ENCODE assay signal across 7 cellular contexts in genomic region chr14:102592969-102593840, GRCh38. TPM values are rescaled to one million over a fixed set of nuclear protein-coding genes. Genes with fewer than 3 reads are reported as not detected.
DNase-seq lines count a peak whose midpoint lies in the region; ATAC-seq, FAIRE-seq and TF ChIP-seq lines count a peak whose summit lies in the region.

No MANE protein-coding gene starts in this region.

- TF ChIP-seq POLR2A in GM12892 (IDR thresholded peaks at IDR 0.05; ENCODE audit: low read depth, low read length): no peak

- peak; percentile 38 for FAIRE-seq in GM12892 (lab: Jason Lieb, UNC)

- no peak for DNase-seq in GM12892 (ENCODE audit: insufficient read length)
- peak; percentile 17 for DNase-seq in NCI-H526 treated with DMSO at 0.1 percent for 48 hours (lab: John Stamatoyannopoulos, UW)
- peak; percentile 63 to 70 for DNase-seq in activated T-cell treated with anti-CD3 and anti-CD28 coated beads, Interleukin-2, amount 50 U/mL, for 48 hours
- DNase-seq in fibroblast of lung (ENCODE audit: low read depth in 2 of 2): peak in 1 of 2 donors; percentile 41
- peak; percentile 60 to 68 for DNase-seq in stimulated activated naive CD8-positive, alpha-beta T cell treated with anti-CD3 and anti-CD28 coated beads, Interleukin-15, amount 100 ng/mL, for 72 hours

- peaks cover 6% of the 10 kb centered on the region for H3K4me1 ChIP-seq in fibroblast of lung (ENCODE audit: control insufficient read depth, extremely low read depth, insufficient read depth, low read length)

- peak overlapping the region; percentile 56 for H3K27ac ChIP-seq in fibroblast of lung (ENCODE audit: insufficient read depth, low read length)

- H3K9me3 Mint-ChIP-seq in nephron: no peaks in the 10 kb centered on the region
- no peaks in the 10 kb centered on the region for H3K9me3 Mint-ChIP-seq in stimulated activated naive CD8-positive, alpha-beta T cell treated with anti-CD3 and anti-CD28 coated beads, Interleukin-15, amount 100 ng/mL, for 72 hours

- H3K9ac ChIP-seq in fibroblast of lung (ENCODE audit: insufficient read depth, low read length): peak overlapping the region; percentile 61

- H3K27me3 Mint-ChIP-seq in nephron (ENCODE audit: low read depth): no peaks in the 10 kb centered on the region
- H3K27me3 Mint-ChIP-seq in stimulated activated naive CD8-positive, alpha-beta T cell treated with anti-CD3 and anti-CD28 coated beads, Interleukin-15, amount 100 ng/mL, for 72 hours: no peaks in the 10 kb centered on the region

- peak overlapping the region; percentile 88 to 94 (median 94) for H3K4me3 Mint-ChIP-seq in nephron
- H3K4me3 Mint-ChIP-seq in stimulated activated naive CD8-positive, alpha-beta T cell treated with anti-CD3 and anti-CD28 coated beads, Interleukin-15, amount 100 ng/mL, for 72 hours: peak overlapping the region; percentile 84

- ATAC-seq in HG02623 (IDR thresholded peaks at IDR 0.05; ENCODE audit: unreplicated experiment): peak; percentile 11
- peak; percentile 10 for ATAC-seq in stimulated activated naive CD8-positive, alpha-beta T cell treated with anti-CD3 and anti-CD28 coated beads, Interleukin-15, amount 100 ng/mL, for 72 hours

- H4K20me1 ChIP-seq in fibroblast of lung (ENCODE audit: control insufficient read depth, extremely low read depth, insufficient read depth, low read length): no peaks in the 10 kb centered on the region

- peak overlapping the region; percentile 75 to 90 (median 85) for H3K27ac Mint-ChIP-seq in nephron
- H3K27ac Mint-ChIP-seq in stimulated activated naive CD8-positive, alpha-beta T cell treated with anti-CD3 and anti-CD28 coated beads, Interleukin-15, amount 100 ng/mL, for 72 hours: peak overlapping the region; percentile 70 to 72

- peaks cover 33% of the 10 kb centered on the region for H3K79me2 ChIP-seq in fibroblast of lung (ENCODE audit: control insufficient read depth, insufficient read depth, low read length)

- H3K27me3 ChIP-seq in fibroblast of lung (ENCODE audit: control insufficient read depth, insufficient read depth, low read length): no peaks in the 10 kb centered on the region

- peak overlapping the region; percentile 79 for H3K4me2 ChIP-seq in fibroblast of lung (ENCODE audit: extremely low read depth, insufficient read depth, low read length)

- no peaks in the 10 kb centered on the region for H3K9me3 ChIP-seq in fibroblast of lung (ENCODE audit: control insufficient read depth, insufficient read depth, low read depth, low read length)

- no peak overlapping the region for H2AFZ ChIP-seq in fibroblast of lung (ENCODE audit: low read length)

- TF ChIP-seq CTCF in fibroblast of lung (conservative IDR thresholded peaks at IDR 0.05 in 1 of 2, IDR thresholded peaks at IDR 0.05 in 1 of 2; ENCODE audit: low read depth in 1 of 2, low read length in 2 of 2): peak; percentile 17 to 35
- TF ChIP-seq CTCF in nephron (IDR thresholded peaks at IDR 0.05; ENCODE audit: unreplicated experiment in 3 of 3): peak; percentile 43 to 51 (median 47)

- H3K36me3 Mint-ChIP-seq in nephron (ENCODE audit: low read depth): peaks cover 4% of the 10 kb centered on the region

- H3K4me1 Mint-ChIP-seq in nephron: peaks cover 37% of the 10 kb centered on the region
- H3K4me1 Mint-ChIP-seq in stimulated activated naive CD8-positive, alpha-beta T cell treated with anti-CD3 and anti-CD28 coated beads, Interleukin-15, amount 100 ng/mL, for 72 hours: peaks cover 43% of the 10 kb centered on the region

- H3K4me3 ChIP-seq in fibroblast of lung (replicated peaks in 1 of 4; ENCODE audit: control extremely low read depth in 1 of 4, insufficient read depth in 1 of 4, low read depth in 3 of 4, low read length in 4 of 4): peak overlapping the region; percentile 71 to 93 (median 82)

- H3K36me3 ChIP-seq in fibroblast of lung (ENCODE audit: control insufficient read depth, insufficient read depth, low read length): no peaks in the 10 kb centered on the region

RNA-seq across cellular contexts. Expression of gene RCOR1, which starts 0.8 kb away (rescaled TPM):
- 5.3 TPM for polyA plus RNA-seq in GM12892 (2012; ENCODE audit: missing spikeins)
- 6.7 and 11.4 TPM in 2 replicates for total RNA-seq in fibroblast of lung
- polyA plus RNA-seq in fibroblast of lung: 18.7 and 19.6 TPM in 2 replicates
- 11.3 and 12.4 TPM in 2 replicates for polyA plus RNA-seq in fibroblast of lung (2012)
- polyA minus RNA-seq in fibroblast of lung (ENCODE audit: low replicate concordance): 13.1 and 15.5 TPM in 2 replicates
